In the genomic region with DNA sequence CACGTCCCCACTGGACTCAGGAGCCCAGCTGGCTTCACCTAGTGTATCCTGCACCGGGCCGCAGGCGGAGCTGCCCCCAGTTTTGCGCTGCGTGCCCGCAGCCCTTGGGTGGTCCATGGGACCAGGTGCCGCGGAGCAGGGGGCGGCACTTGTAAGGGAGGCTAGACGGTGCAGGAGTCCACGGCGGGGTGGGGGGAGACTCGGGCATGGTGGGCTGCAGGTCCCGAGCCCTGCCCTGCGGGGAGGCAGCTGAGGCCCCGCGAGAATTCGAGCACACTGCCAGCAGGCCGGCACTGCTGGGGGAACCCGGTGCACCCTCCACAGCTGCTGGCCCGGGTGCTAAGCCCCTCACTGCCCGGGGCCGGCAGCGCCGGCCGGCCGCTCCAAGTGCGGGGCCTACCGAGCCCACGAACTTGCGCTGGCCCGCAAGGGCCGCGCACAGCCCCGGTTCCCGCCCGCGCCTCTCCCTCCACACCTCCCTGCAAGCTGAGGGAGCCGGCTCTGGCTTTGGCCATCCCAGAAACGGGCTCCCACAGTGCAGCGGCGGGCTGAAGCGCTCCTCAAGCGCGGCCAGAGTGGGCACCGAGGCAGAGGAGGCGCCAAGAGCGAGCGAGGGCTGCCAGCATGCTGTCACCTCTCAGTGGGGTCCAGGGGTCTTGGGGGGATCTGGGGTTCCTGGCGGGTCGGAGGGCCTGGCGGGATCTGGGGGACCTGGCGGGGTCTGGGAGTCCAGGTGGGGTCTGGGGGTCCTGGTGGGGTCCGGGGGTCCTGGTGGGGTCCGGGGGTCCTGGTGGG, we compare ENCODE assay signal across 20 cellular contexts.
"Had no signal": no experiment of that assay in that cellular context is flagged by ENCODE, and none has a peak within 500 bp of the region (broad histone marks: within the 10 kb centered on the region; RNA-seq: fewer than 3 reads in every experiment).

No MANE protein-coding gene starts in this region.

- H3K36me3 ChIP-seq: colonic mucosa, pancreas had no signal

- H3K4me3 ChIP-seq: colonic mucosa, hepatocyte, pancreas, smooth muscle cell, stomach had no signal

- H3K4me1 ChIP-seq: colonic mucosa had no signal

- ATAC-seq: left colon; natural killer cell; pancreas; right cardiac atrium; stimulated activated effector memory CD8-positive, alpha-beta T cell treated with anti-CD3 and anti-CD28 coated beads, Interleukin-12 subunit alpha, Interleukin-12 subunit beta, amount 100 ng/mL, for 72 hours had no signal

- H3K9me3 ChIP-seq: colonic mucosa, pancreas had no signal

- H3K4me3 Mint-ChIP-seq: mesothelial cell of epicardium; natural killer cell; neural crest cell; stimulated activated effector memory CD8-positive, alpha-beta T cell treated with anti-CD3 and anti-CD28 coated beads, Interleukin-12 subunit alpha, Interleukin-12 subunit beta, amount 100 ng/mL, for 72 hours had no signal

- H3K9me3 Mint-ChIP-seq: mesothelial cell of epicardium; natural killer cell; stimulated activated effector memory CD8-positive, alpha-beta T cell treated with anti-CD3 and anti-CD28 coated beads, Interleukin-12 subunit alpha, Interleukin-12 subunit beta, amount 100 ng/mL, for 72 hours; type B pancreatic cell had no signal

- DNase-seq: caudate nucleus; colonic mucosa; dermis blood vessel endothelial cell; erythroblast; foreskin melanocyte; left colon; natural killer cell; stimulated activated CD4-positive, alpha-beta T cell treated with anti-CD3 and anti-CD28 coated beads, Interleukin-4, amount 100 ng/mL, for 1 hour; stimulated activated CD8-positive, alpha-beta memory T cell treated with anti-CD3 and anti-CD28 coated beads, Interleukin-4, amount 100 ng/mL, for 48 hours; stomach; substantia nigra had no signal

- H3K36me3 Mint-ChIP-seq: mesothelial cell of epicardium; natural killer cell; stimulated activated effector memory CD8-positive, alpha-beta T cell treated with anti-CD3 and anti-CD28 coated beads, Interleukin-12 subunit alpha, Interleukin-12 subunit beta, amount 100 ng/mL, for 72 hours; type B pancreatic cell had no signal

- H3K27me3 ChIP-seq: colonic mucosa, hepatocyte, pancreas had no signal

- H3K27ac Mint-ChIP-seq: mesothelial cell of epicardium; natural killer cell; progenitor cell of endocrine pancreas; stimulated activated effector memory CD8-positive, alpha-beta T cell treated with anti-CD3 and anti-CD28 coated beads, Interleukin-12 subunit alpha, Interleukin-12 subunit beta, amount 100 ng/mL, for 72 hours; type B pancreatic cell had no signal

- H3K27ac ChIP-seq: colonic mucosa, hepatocyte, pancreas had no signal
